Comparison of ENCODE assay signal across 1 cellular context in the genomic region with DNA sequence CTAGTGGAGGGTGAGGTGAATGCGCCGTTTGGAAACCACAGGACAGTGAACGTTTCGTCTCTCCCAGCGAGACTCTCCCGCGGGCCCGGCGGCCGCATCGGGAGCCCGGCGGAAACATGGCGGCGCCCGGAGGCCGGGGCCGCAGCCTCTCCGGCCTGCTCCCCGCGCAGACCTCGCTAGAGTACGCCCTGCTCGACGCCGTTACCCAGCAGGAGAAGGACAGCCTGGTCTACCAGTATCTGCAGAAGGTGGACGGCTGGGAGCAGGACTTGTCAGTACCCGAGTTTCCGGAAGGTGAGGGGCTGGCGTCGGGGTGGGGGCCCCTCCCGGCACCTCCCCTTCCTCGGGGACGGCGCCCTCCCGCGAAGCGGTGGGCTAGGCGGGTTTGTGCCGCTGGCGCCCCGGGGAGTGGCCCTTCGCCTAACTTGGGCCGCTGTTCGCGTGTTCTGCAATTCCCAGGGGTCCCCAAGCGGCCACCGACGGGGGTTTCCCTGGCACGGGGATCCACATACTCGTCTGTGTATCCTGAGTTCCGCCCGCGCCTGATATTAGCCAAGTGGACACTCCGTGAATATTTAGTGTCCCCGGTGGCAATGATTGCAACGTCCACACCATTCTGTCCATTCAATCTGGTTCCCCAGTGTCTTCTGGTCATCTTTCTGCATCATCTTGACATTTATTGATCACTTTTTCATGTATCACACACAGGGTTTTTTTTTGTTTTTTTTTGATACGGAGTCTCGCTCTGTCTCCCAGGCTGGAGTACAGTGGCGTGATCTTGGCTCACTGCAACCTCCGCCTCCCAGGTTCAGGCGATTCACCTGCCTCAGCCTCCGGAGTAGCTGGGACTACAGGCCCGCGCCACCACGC.
TF ChIP-seq lines count a peak whose summit lies in the region.

No MANE protein-coding gene starts in this region.

TF ChIP-seq in HepG2, 621 proteins besides CTCF, POLR2A, EP300 and RAD21 (continued from another document and continues in another):
- TF ChIP-seq GATAD2A (CRISPR knock-in tag; IDR thresholded peaks at IDR 0.05) (0 out of 2 replicates have a peak, but pooled peaks have one; percentile 18), ATM (IDR thresholded peaks at IDR 0.05; ENCODE audit: borderline replicate concordance) (no peak), ZNF780A (CRISPR knock-in tag; IDR thresholded peaks at IDR 0.05) (no peak), TOE1 (CRISPR knock-in tag; IDR thresholded peaks at IDR 0.05) (no peak), ZNF746 (CRISPR knock-in tag; IDR thresholded peaks at IDR 0.05) (peak; percentile 74; the same call in 1 of the 2 replicates), HOXA5 (CRISPR knock-in tag; IDR thresholded peaks at IDR 0.05) (no peak; the same call in 1 of the 2 replicates), ARID2 (CRISPR knock-in tag; IDR thresholded peaks at IDR 0.05; ENCODE audit: borderline replicate concordance) (no peak), HNRNPK (IDR thresholded peaks at IDR 0.05; ENCODE audit: low read depth, low read length, poor library complexity, severe bottlenecking) (no peak), CC2D1A (CRISPR knock-in tag; IDR thresholded peaks at IDR 0.05) (no peak), MTF2 (CRISPR knock-in tag; IDR thresholded peaks at IDR 0.05; ENCODE audit: borderline replicate concordance) (no peak), NAIF1 (CRISPR knock-in tag; IDR thresholded peaks at IDR 0.05; ENCODE audit: borderline replicate concordance) (0 out of 2 replicates have a peak, but pooled peaks have one; percentile 33), ZBTB1 (CRISPR knock-in tag; IDR thresholded peaks at IDR 0.05; ENCODE audit: borderline replicate concordance) (no peak), ZNF558 (CRISPR knock-in tag; IDR thresholded peaks at IDR 0.05; ENCODE audit: borderline replicate concordance) (no peak), ZNF383 (CRISPR knock-in tag; IDR thresholded peaks at IDR 0.05; ENCODE audit: borderline replicate concordance) (no peak), MYNN (CRISPR knock-in tag; IDR thresholded peaks at IDR 0.05; ENCODE audit: low read depth) (no peak), TARDBP (CRISPR knock-in tag; IDR thresholded peaks at IDR 0.05) (no peak), ZNF430 (CRISPR knock-in tag; IDR thresholded peaks at IDR 0.05) (no peak), EED (CRISPR knock-in tag; IDR thresholded peaks at IDR 0.05) (peak; percentile 78; the same call in 1 of the 2 replicates), NCOA1 (CRISPR knock-in tag; IDR thresholded peaks at IDR 0.05) (no peak), NFYC (CRISPR knock-in tag; IDR thresholded peaks at IDR 0.05) (no peak), SMYD3 (CRISPR knock-in tag; IDR thresholded peaks at IDR 0.05) (no peak), SETDB1 (CRISPR knock-in tag; IDR thresholded peaks at IDR 0.05; ENCODE audit: borderline replicate concordance) (no peak), SMAD3 (CRISPR knock-in tag; IDR thresholded peaks at IDR 0.05) (no peak), ZNF446 (CRISPR knock-in tag; IDR thresholded peaks at IDR 0.05) (0 out of 2 replicates have a peak, but pooled peaks have one; percentile 73)
- TF ChIP-seq, protein P1, sequence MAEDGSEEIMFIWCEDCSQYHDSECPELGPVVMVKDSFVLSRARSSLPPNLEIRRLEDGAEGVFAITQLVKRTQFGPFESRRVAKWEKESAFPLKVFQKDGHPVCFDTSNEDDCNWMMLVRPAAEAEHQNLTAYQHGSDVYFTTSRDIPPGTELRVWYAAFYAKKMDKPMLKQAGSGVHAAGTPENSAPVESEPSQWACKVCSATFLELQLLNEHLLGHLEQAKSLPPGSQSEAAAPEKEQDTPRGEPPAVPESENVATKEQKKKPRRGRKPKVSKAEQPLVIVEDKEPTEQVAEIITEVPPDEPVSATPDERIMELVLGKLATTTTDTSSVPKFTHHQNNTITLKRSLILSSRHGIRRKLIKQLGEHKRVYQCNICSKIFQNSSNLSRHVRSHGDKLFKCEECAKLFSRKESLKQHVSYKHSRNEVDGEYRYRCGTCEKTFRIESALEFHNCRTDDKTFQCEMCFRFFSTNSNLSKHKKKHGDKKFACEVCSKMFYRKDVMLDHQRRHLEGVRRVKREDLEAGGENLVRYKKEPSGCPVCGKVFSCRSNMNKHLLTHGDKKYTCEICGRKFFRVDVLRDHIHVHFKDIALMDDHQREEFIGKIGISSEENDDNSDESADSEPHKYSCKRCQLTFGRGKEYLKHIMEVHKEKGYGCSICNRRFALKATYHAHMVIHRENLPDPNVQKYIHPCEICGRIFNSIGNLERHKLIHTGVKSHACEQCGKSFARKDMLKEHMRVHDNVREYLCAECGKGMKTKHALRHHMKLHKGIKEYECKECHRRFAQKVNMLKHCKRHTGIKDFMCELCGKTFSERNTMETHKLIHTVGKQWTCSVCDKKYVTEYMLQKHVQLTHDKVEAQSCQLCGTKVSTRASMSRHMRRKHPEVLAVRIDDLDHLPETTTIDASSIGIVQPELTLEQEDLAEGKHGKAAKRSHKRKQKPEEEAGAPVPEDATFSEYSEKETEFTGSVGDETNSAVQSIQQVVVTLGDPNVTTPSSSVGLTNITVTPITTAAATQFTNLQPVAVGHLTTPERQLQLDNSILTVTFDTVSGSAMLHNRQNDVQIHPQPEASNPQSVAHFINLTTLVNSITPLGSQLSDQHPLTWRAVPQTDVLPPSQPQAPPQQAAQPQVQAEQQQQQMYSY (CRISPR knock-in tag; IDR thresholded peaks at IDR 0.05): no peak
- TF ChIP-seq, protein P2, sequence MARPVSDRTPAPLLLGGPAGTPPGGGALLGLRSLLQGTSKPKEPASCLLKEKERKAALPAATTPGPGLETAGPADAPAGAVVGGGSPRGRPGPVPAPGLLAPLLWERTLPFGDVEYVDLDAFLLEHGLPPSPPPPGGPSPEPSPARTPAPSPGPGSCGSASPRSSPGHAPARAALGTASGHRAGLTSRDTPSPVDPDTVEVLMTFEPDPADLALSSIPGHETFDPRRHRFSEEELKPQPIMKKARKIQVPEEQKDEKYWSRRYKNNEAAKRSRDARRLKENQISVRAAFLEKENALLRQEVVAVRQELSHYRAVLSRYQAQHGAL (CRISPR knock-in tag; IDR thresholded peaks at IDR 0.05; ENCODE audit: not compliant biosample characterization): no peak
- TF ChIP-seq, protein P3, sequence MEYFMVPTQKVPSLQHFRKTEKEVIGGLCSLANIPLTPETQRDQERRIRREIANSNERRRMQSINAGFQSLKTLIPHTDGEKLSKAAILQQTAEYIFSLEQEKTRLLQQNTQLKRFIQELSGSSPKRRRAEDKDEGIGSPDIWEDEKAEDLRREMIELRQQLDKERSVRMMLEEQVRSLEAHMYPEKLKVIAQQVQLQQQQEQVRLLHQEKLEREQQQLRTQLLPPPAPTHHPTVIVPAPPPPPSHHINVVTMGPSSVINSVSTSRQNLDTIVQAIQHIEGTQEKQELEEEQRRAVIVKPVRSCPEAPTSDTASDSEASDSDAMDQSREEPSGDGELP (IDR thresholded peaks at IDR 0.05; ENCODE audit: borderline replicate concordance, low read depth): no peak
- TF ChIP-seq, protein P4, sequence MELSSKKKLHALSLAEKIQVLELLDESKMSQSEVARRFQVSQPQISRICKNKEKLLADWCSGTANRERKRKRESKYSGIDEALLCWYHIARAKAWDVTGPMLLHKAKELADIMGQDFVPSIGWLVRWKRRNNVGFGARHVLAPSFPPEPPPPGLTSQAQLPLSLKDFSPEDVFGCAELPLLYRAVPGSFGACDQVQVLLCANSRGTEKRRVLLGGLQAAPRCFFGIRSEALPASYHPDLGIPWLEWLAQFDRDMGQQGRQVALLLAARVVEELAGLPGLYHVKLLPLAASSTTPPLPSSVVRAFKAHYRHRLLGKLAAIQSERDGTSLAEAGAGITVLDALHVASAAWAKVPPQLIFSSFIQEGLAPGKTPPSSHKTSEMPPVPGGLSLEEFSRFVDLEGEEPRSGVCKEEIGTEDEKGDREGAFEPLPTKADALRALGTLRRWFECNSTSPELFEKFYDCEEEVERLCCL (CRISPR knock-in tag; IDR thresholded peaks at IDR 0.05; ENCODE audit: borderline replicate concordance): no peak
- TF ChIP-seq, protein P5, sequence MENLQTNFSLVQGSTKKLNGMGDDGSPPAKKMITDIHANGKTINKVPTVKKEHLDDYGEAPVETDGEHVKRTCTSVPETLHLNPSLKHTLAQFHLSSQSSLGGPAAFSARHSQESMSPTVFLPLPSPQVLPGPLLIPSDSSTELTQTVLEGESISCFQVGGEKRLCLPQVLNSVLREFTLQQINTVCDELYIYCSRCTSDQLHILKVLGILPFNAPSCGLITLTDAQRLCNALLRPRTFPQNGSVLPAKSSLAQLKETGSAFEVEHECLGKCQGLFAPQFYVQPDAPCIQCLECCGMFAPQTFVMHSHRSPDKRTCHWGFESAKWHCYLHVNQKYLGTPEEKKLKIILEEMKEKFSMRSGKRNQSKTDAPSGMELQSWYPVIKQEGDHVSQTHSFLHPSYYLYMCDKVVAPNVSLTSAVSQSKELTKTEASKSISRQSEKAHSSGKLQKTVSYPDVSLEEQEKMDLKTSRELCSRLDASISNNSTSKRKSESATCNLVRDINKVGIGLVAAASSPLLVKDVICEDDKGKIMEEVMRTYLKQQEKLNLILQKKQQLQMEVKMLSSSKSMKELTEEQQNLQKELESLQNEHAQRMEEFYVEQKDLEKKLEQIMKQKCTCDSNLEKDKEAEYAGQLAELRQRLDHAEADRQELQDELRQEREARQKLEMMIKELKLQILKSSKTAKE (CRISPR knock-in tag; IDR thresholded peaks at IDR 0.05; ENCODE audit: borderline replicate concordance): no peak; the same call in 1 of the 2 replicates
- TF ChIP-seq, protein P6, sequence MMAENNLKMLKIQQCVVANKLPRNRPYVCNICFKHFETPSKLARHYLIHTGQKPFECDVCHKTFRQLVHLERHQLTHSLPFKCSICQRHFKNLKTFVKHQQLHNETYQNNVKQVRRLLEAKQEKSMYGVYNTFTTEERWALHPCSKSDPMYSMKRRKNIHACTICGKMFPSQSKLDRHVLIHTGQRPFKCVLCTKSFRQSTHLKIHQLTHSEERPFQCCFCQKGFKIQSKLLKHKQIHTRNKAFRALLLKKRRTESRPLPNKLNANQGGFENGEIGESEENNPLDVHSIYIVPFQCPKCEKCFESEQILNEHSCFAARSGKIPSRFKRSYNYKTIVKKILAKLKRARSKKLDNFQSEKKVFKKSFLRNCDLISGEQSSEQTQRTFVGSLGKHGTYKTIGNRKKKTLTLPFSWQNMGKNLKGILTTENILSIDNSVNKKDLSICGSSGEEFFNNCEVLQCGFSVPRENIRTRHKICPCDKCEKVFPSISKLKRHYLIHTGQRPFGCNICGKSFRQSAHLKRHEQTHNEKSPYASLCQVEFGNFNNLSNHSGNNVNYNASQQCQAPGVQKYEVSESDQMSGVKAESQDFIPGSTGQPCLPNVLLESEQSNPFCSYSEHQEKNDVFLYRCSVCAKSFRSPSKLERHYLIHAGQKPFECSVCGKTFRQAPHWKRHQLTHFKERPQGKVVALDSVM (CRISPR knock-in tag; IDR thresholded peaks at IDR 0.05): 0 out of 2 replicates have a peak, but pooled peaks have one; percentile 11
- TF ChIP-seq, protein P7, sequence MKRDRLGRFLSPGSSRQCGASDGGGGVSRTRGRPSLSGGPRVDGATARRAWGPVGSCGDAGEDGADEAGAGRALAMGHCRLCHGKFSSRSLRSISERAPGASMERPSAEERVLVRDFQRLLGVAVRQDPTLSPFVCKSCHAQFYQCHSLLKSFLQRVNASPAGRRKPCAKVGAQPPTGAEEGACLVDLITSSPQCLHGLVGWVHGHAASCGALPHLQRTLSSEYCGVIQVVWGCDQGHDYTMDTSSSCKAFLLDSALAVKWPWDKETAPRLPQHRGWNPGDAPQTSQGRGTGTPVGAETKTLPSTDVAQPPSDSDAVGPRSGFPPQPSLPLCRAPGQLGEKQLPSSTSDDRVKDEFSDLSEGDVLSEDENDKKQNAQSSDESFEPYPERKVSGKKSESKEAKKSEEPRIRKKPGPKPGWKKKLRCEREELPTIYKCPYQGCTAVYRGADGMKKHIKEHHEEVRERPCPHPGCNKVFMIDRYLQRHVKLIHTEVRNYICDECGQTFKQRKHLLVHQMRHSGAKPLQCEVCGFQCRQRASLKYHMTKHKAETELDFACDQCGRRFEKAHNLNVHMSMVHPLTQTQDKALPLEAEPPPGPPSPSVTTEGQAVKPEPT (CRISPR knock-in tag; IDR thresholded peaks at IDR 0.05; ENCODE audit: low read depth): no peak
- TF ChIP-seq, protein P8, sequence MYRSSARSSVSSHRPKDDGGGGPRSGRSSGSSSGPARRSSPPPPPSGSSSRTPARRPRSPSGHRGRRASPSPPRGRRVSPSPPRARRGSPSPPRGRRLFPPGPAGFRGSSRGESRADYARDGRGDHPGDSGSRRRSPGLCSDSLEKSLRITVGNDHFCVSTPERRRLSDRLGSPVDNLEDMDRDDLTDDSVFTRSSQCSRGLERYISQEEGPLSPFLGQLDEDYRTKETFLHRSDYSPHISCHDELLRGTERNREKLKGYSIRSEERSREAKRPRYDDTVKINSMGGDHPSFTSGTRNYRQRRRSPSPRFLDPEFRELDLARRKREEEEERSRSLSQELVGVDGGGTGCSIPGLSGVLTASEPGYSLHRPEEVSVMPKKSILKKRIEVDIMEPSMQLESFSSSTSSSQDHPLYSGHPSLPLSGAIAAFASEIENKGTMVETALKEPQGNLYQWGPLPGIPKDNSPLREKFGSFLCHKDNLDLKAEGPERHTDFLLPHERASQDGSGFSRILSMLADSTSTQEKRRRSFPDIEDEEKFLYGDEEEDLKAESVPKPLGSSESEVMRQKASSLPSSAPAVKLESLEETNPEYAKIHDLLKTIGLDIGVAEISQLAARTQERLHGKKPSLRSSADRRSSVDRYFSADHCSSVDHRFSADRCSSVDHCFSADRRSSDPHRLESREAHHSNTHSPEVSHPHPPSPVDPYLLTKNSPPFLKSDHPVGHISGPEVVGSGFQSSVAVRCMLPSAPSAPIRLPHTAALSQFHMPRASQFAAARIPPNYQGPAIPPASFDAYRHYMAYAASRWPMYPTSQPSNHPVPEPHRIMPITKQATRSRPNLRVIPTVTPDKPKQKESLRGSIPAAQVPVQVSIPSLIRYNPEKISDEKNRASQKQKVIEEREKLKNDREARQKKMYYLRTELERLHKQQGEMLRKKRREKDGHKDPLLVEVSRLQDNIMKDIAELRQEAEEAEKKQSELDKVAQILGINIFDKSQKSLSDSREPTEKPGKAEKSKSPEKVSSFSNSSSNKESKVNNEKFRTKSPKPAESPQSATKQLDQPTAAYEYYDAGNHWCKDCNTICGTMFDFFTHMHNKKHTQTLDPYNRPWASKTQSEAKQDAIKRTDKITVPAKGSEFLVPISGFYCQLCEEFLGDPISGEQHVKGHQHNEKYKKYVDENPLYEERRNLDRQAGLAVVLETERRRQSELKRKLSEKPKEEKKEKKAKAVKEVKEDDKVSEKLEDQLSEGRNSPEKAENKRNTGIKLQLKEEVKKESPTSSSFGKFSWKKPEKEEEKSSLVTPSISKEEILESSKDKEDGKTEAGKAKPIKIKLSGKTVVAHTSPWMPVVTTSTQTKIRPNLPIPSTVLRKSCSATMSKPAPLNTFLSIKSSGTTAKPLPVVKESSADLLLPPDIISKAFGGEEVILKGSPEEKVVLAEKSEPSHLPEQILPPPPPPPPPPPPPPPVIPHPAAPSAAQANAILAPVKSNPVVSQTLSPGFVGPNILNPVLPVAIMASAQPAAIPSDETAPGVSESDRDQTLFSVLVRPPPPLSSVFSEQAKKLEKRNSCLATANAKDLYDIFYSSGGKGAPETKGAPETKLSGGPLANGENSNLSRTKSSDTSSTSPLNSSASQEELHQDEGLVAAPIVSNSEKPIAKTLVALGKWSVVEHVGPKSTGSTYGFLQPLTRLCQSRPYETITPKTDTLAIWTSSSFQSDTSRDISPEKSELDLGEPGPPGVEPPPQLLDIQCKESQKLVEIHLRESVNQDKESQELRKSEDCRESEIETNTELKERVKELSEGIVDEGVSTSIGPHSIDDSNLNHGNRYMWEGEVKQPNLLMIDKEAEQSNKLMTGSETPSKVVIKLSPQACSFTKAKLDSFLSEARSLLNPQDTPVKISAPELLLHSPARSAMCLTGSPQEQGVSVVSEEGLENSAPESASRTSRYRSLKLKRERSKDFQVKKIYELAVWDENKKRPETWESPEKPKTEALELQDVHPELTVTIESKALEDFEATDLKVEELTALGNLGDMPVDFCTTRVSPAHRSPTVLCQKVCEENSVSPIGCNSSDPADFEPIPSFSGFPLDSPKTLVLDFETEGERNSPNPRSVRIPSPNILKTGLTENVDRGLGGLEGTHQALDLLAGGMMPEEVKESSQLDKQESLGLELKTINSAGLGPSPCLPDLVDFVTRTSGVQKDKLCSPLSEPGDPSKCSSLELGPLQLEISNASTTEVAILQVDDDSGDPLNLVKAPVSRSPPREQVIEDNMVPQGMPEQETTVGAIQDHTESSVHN (CRISPR knock-in tag; IDR thresholded peaks at IDR 0.05): no peak
